1 cellular context compared by ENCODE assay signal in genomic region chr19:38374332-38375097, GRCh38.
TF ChIP-seq lines count a peak whose summit lies in the region.

PSMD8 (plus strand) TSS chr19:38374571; CDS start chr19:38374602, 31 bp downstream.

TF ChIP-seq in liver, 16 proteins besides CTCF, POLR2A, EP300 and RAD21 (continued from another document):
- TF ChIP-seq ZBTB33 (IDR thresholded peaks at IDR 0.05) (no peak), JUND (IDR thresholded peaks at IDR 0.05) (peak; percentile 13 to 78), TAF1 (conservative IDR thresholded peaks at IDR 0.05) (peak; percentile 89), ATF3 (IDR thresholded peaks at IDR 0.05) (peak; percentile 67), FOXA1 (IDR thresholded peaks at IDR 0.05) (peak; percentile 86), HNF4G (IDR thresholded peaks at IDR 0.05) (no peak)
TF ChIP-seq in liver: peak in this region for 13.
